In genomic region chr13:45417790-45418534, GRCh38 we compare ENCODE assay signal across 8 cellular contexts. TPM values are rescaled to one million over a fixed set of nuclear protein-coding genes. Genes with fewer than 3 reads are reported as not detected.
A peak's percentile ranks its signal among the peaks of the same experiment; 100 is the strongest.
DNase-seq lines count a peak whose midpoint lies in the region; ATAC-seq and TF ChIP-seq lines count a peak whose summit lies in the region.

SLC25A30 (minus strand) TSS chr13:45418373; CDS start chr13:45411425, 6,948 bp downstream.

- H3K79me2 ChIP-seq in ACC112 (ENCODE audit: control insufficient read depth, insufficient read depth, low read length, unreplicated experiment), result peaks cover 15% of the 10 kb centered on the region

- no peaks in the 10 kb centered on the region for H3K27me3 ChIP-seq in ACC112 (ENCODE audit: insufficient read depth, low read length)
- no peaks in the 10 kb centered on the region for H3K27me3 ChIP-seq in spleen (replicated peaks in 1 of 7)

- H3K4me1 ChIP-seq in ACC112 (ENCODE audit: control insufficient read depth, insufficient read depth, low read length, unreplicated experiment), result peaks cover 8% of the 10 kb centered on the region
- H3K4me1 ChIP-seq in spleen, result peaks cover 18 to 41% (median 33%) of the 10 kb centered on the region in 6 donors

- 0 to 1% (median 0%) methylated on average over 3 to 64 of the region's 64 CpGs for WGBS in spleen, 5 donors

- H3K9me3 Mint-ChIP-seq in activated B cell treated with CpG ODN at 0.5 μM for 24 hours (no peaks in the 10 kb centered on the region), immature natural killer cell (no peaks in the 10 kb centered on the region)

- H3K9me3 ChIP-seq in spleen, result no peaks in the 10 kb centered on the region

- H2AFZ ChIP-seq in ACC112 (ENCODE audit: low read length, unreplicated experiment), result peak within 1 kb of the TSS; percentile 98

- H3K4me3 ChIP-seq in ACC112 (ENCODE audit: low read depth, low read length) (peak within 1 kb of the TSS; percentile 82), spleen (peak within 1 kb of the TSS; percentile 69 to 95 (median 88))

- TF ChIP-seq CTCF in activated B cell treated with CpG ODN at 0.5 μM for 24 hours (IDR thresholded peaks at IDR 0.05), result no peak
- no peak for TF ChIP-seq CTCF in spleen (IDR thresholded peaks at IDR 0.05 in 8 of 11, conservative IDR thresholded peaks at IDR 0.05 in 3 of 11)

- H3K27ac Mint-ChIP-seq in activated B cell treated with CpG ODN at 0.5 μM for 24 hours (peak within 1 kb of the TSS; percentile 97), immature natural killer cell (peak within 1 kb of the TSS; percentile 92 to 96 (median 95))

- H3K4me1 Mint-ChIP-seq in activated B cell treated with CpG ODN at 0.5 μM for 24 hours (peaks cover 22% of the 10 kb centered on the region), immature natural killer cell (peaks cover 20 to 28% of the 10 kb centered on the region in 2 donors)

- TF ChIP-seq POLR2A in spleen (IDR thresholded peaks at IDR 0.05), result peak in 1 of 3 donors; percentile 30

- H3K4me3 Mint-ChIP-seq in activated B cell treated with CpG ODN at 0.5 μM for 24 hours (peak within 1 kb of the TSS; percentile 95), immature natural killer cell (peak within 1 kb of the TSS; percentile 90 to 98 (median 96))

- H3K27me3 Mint-ChIP-seq in activated B cell treated with CpG ODN at 0.5 μM for 24 hours (no peaks in the 10 kb centered on the region), immature natural killer cell (ENCODE audit: low read depth in 3 of 3) (peaks cover 8 to 18% (median 14%) of the 10 kb centered on the region in 3 donors)

- intact Hi-C loops in activated B cell treated with CpG ODN at 0.5 μM for 24 hours (cut with micrococcal nuclease) (loop anchor here (1.0 to 5.0 kb wide), 7 partner anchors 46 to 841 kb away; partner anchors contain the start of genes COG3, LCP1, TPT1 and TSC22D1), spleen (cut with DNase I; ENCODE audit: low total_unique reads) (loop anchor here (10.0 kb wide), 1 partner anchor 47 kb away; the partner anchor contains the start of gene COG3)

- peak; percentile 90 for DNase-seq in NCI-H2227 treated with DMSO at 0.1 percent for 48 hours (lab: John Stamatoyannopoulos, UW)
- DNase-seq in activated B cell treated with CpG ODN at 0.5 μM for 24 hours, result peak; percentile 87
- peak in 60 of 61 donors; percentile 51 to 96 (median 82) for DNase-seq in caudate nucleus (lab: John Stamatoyannopoulos, UW)
- peak; percentile 84 to 87 (median 85) for DNase-seq in immature natural killer cell
- peak; percentile 98 for DNase-seq in spleen

- POLR2A ChIA-PET in activated B cell treated with CpG ODN at 0.5 μM for 24 hours (lab: Charles Lee), result interaction anchor here (0.6 to 3.2 kb wide), 12 partner anchors 14 to 998 kb away, joined by 3 to 33 read pairs (median 6); partner anchors contain the start of genes COG3 and TPT1

- CTCF ChIA-PET in activated B cell treated with CpG ODN at 0.5 μM for 24 hours (lab: Charles Lee), result interaction anchor here (1.5 to 2.8 kb wide), 2 partner anchors 23 to 48 kb away, joined by 5 to 17 read pairs; no protein-coding TSS in a partner anchor

- H3K36me3 ChIP-seq in ACC112 (ENCODE audit: insufficient read depth, low read length) (no peaks in the 10 kb centered on the region), spleen (no peaks in the 10 kb centered on the region)

- H3K36me3 Mint-ChIP-seq in activated B cell treated with CpG ODN at 0.5 μM for 24 hours (ENCODE audit: low read depth), result peaks cover 13% of the 10 kb centered on the region
- no peaks in the 10 kb centered on the region for H3K36me3 Mint-ChIP-seq in immature natural killer cell

- peak; percentile 91 for ATAC-seq in GM18867 (IDR thresholded peaks at IDR 0.05; ENCODE audit: unreplicated experiment)
- peak; percentile 84 for ATAC-seq in HG03097 (IDR thresholded peaks at IDR 0.05; ENCODE audit: low FRiP score, unreplicated experiment)
- peak; percentile 96 for ATAC-seq in activated B cell treated with CpG ODN at 0.5 μM for 24 hours (ENCODE audit: low read depth)

- peak within 1 kb of the TSS; percentile 17 for H3K27ac ChIP-seq in ACC112 (ENCODE audit: low read depth, low read length)
- peak within 1 kb of the TSS; percentile 65 for H3K27ac ChIP-seq in caudate nucleus (ENCODE audit: low read depth, low read length)
- H3K27ac ChIP-seq in spleen, result peak within 1 kb of the TSS; percentile 89 to 94 (median 92)

RNA-seq across cellular contexts. Expression of gene SLC25A30, which starts in this region (rescaled TPM):
- total RNA-seq in activated B cell treated with CpG ODN at 0.5 μM for 24 hours (19.0 and 19.3 TPM in 2 replicates), spleen (10 to 100 TPM; 16.6 to 31.9 (median 23.5) TPM)
- polyA plus RNA-seq in immature natural killer cell (1 to 10 TPM in 2 of 3 donors, under 1 TPM in 1; 0.77 to 2.0 (median 1.5) TPM), spleen (10 to 100 TPM in 1 of 3 donors, 1 to 10 TPM in 2; 5.9 to 14.8 (median 6.7) TPM)

Comparison
In these comparisons a context has a peak if more than half of its experiments do, and no peak if none do; other contexts are left out.
1. Peak in every context shown above with its lines: DNase-seq, ATAC-seq, H3K4me3 ChIP-seq and H3K27ac ChIP-seq.
2. H3K27ac ChIP-seq: peak in every context shown above with its lines; median percentile 92 in spleen; 65 in caudate nucleus; 17 in ACC112.